In genomic region chr11:130915556-130916237, GRCh38 we compare ENCODE assay signal across 8 cellular contexts. TPM values are rescaled to one million over a fixed set of nuclear protein-coding genes. Genes with fewer than 3 reads are reported as not detected.
DNase-seq lines count a peak whose midpoint lies in the region; FAIRE-seq and TF ChIP-seq lines count a peak whose summit lies in the region.

No MANE protein-coding gene starts in this region.

- H3K9me3 ChIP-seq in mucosa of stomach (ENCODE audit: control insufficient read depth, low read length), result no peaks in the 10 kb centered on the region

- no peak for FAIRE-seq in bronchial epithelial cell (lab: Jason Lieb, UNC)

- peak overlapping the region; percentile 90 for H3K9ac ChIP-seq in mucosa of stomach (ENCODE audit: low read length)

- peak overlapping the region; percentile 80 for H3K27ac Mint-ChIP-seq in T-helper 2 cell treated with Interferon-gamma antibody and Interleukin-4, amounts not matched to agents 5 μg/mL and 100 μg/mL, for 36 hours

- peak overlapping the region; percentile 84 for H3K4me3 ChIP-seq in bronchial epithelial cell (ENCODE audit: low read depth, low read length)
- peak overlapping the region; percentile 63 for H3K4me3 ChIP-seq in mucosa of stomach (ENCODE audit: low read length)

- TF ChIP-seq CTCF in bronchial epithelial cell (IDR thresholded peaks at IDR 0.05; ENCODE audit: insufficient read depth, low read length, severe bottlenecking), result no peak
- no peak for TF ChIP-seq CTCF in GM13976 (IDR thresholded peaks at IDR 0.05; ENCODE audit: borderline replicate concordance, control extremely low read depth, extremely low read depth, insufficient read depth, missing control alignments)

- no peaks in the 10 kb centered on the region for H3K9me3 Mint-ChIP-seq in T-helper 2 cell treated with Interferon-gamma antibody and Interleukin-4, amounts not matched to agents 5 μg/mL and 100 μg/mL, for 36 hours

- H3K36me3 Mint-ChIP-seq in T-helper 2 cell treated with Interferon-gamma antibody and Interleukin-4, amounts not matched to agents 5 μg/mL and 100 μg/mL, for 36 hours (ENCODE audit: low read depth), result peaks cover 24% of the 10 kb centered on the region

- peaks cover 20% of the 10 kb centered on the region for H3K4me1 Mint-ChIP-seq in T-helper 2 cell treated with Interferon-gamma antibody and Interleukin-4, amounts not matched to agents 5 μg/mL and 100 μg/mL, for 36 hours (ENCODE audit: low read depth)

- H3K36me3 ChIP-seq in bronchial epithelial cell (ENCODE audit: control insufficient read depth, insufficient read depth, low read length) (peaks cover 12% of the 10 kb centered on the region), mucosa of stomach (ENCODE audit: control insufficient read depth, insufficient read depth, low read length) (no peaks in the 10 kb centered on the region)

- peaks cover 17% of the 10 kb centered on the region for H3K4me1 ChIP-seq in mucosa of stomach (ENCODE audit: control insufficient read depth, insufficient read depth, low read length)

- H3K27me3 Mint-ChIP-seq in T-helper 2 cell treated with Interferon-gamma antibody and Interleukin-4, amounts not matched to agents 5 μg/mL and 100 μg/mL, for 36 hours (ENCODE audit: low read depth), result peaks cover 3% of the 10 kb centered on the region

- peak overlapping the region; percentile 87 for H3K4me3 Mint-ChIP-seq in T-helper 2 cell treated with Interferon-gamma antibody and Interleukin-4, amounts not matched to agents 5 μg/mL and 100 μg/mL, for 36 hours

- DNase-seq in T-helper 2 cell treated with Interferon-gamma antibody and Interleukin-4, amounts not matched to agents 5 μg/mL and 100 μg/mL, for 36 hours (ENCODE audit: low spot score), result no peak
- no peak for DNase-seq in T-helper 2 cell
- DNase-seq in HuH-7 (ENCODE audit: low spot score), result peak; percentile 22
- no peak for DNase-seq in bronchial epithelial cell (ENCODE audit: low read depth)
- DNase-seq in GM13976 (ENCODE audit: low spot score), result no peak
- DNase-seq in SIG-M5 treated with dmso at 0.1 percent for 504 hours (lab: John Stamatoyannopoulos, UW; ENCODE audit: unreplicated experiment), result no peak
- DNase-seq in LoVo (ENCODE audit: low spot score), result no peak

- in situ Hi-C loops in GM13976 (cut with MboI; ENCODE audit: low sequenced_read_pairs, unreplicated experiment), result no loop called here

- H3K27me3 ChIP-seq in bronchial epithelial cell (ENCODE audit: control insufficient read depth, insufficient read depth, low read length) (no peaks in the 10 kb centered on the region), mucosa of stomach (ENCODE audit: control insufficient read depth, insufficient read depth, low read length) (no peaks in the 10 kb centered on the region)

RNA-seq across cellular contexts. Expression of gene SNX19, which starts 0.6 kb away (rescaled TPM):
- 34.8 and 50.7 TPM in 2 replicates for total RNA-seq in bronchial epithelial cell
